ENCODE assay signal across 8 cellular contexts in the genomic region with DNA sequence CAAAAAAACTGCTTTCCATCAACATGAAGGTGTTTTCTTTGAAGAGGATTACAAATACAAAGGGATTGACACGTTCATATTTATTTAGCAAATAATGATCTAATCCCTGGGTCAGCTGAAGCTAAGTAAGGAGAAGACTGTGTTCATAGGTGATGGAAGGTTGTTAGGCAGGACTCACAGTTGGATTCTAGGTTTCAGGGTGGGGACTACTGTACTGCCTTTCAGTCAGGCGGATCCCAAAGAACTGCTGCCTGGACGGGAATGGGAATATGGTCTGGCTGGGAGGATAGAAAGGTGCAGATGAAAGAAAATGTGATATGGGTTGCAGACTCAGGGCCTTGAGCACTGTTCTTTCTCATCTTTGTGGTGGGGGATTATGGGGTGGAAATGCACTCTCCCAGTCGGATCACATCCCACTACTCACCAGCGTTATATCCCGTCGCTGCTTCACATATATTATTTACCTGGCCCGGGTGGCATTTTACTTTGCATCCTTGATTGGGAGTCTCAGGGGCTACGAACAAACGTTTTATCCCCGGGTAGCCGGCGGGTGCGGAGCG.
A peak's percentile ranks its signal among the peaks of the same experiment; 100 is the strongest.
DNase-seq lines count a peak whose midpoint lies in the region; ATAC-seq lines count a peak whose summit lies in the region.
"Not testable (repeated sequence)": the region's sequence is repeated elsewhere in the genome, so short reads cannot be mapped to it uniquely, and the experiment has no call there.

No MANE protein-coding gene starts in this region.

- H3K27ac Mint-ChIP-seq in CD4-positive, CD25-positive, alpha-beta regulatory T cell; T-helper 1 cell treated with Interleukin-12 subunit alpha and Interleukin-12 subunit beta and Interleukin-4 antibody, amounts not matched to agents 30 μg/mL and 1 μg/mL, for 36 hours; activated naive CD8-positive, alpha-beta T cell treated with anti-CD3 and anti-CD28 coated beads, Interleukin-2, amount 10 ng/mL, durations not matched to agents 7 days and 5 days: not testable (repeated sequence)

- not testable (repeated sequence) for ATAC-seq in CD4-positive, CD25-positive, alpha-beta regulatory T cell (ENCODE audit: low read depth in 2 of 2); activated naive CD8-positive, alpha-beta T cell treated with anti-CD3 and anti-CD28 coated beads, Interleukin-2, amount 10 ng/mL, durations not matched to agents 7 days and 5 days (ENCODE audit: low read depth)
- ATAC-seq in esophagus mucosa, result peak; percentile 60

- H3K4me3 Mint-ChIP-seq in CD4-positive, CD25-positive, alpha-beta regulatory T cell, result peak overlapping the region; percentile 20 to 84 (median 78)
- H3K4me3 Mint-ChIP-seq in T-helper 1 cell treated with Interleukin-12 subunit alpha and Interleukin-12 subunit beta and Interleukin-4 antibody, amounts not matched to agents 30 μg/mL and 1 μg/mL, for 36 hours, result peak overlapping the region; percentile 79
- peak overlapping the region; percentile 82 for H3K4me3 Mint-ChIP-seq in activated naive CD8-positive, alpha-beta T cell treated with anti-CD3 and anti-CD28 coated beads, Interleukin-2, amount 10 ng/mL, durations not matched to agents 7 days and 5 days

- peaks cover 0 to 14% (median 9%) of the 10 kb centered on the region in 4 donors for H3K4me1 Mint-ChIP-seq in CD4-positive, CD25-positive, alpha-beta regulatory T cell
- peaks cover 12% of the 10 kb centered on the region for H3K4me1 Mint-ChIP-seq in T-helper 1 cell treated with Interleukin-12 subunit alpha and Interleukin-12 subunit beta and Interleukin-4 antibody, amounts not matched to agents 30 μg/mL and 1 μg/mL, for 36 hours (ENCODE audit: low read depth)
- peaks cover 13% of the 10 kb centered on the region for H3K4me1 Mint-ChIP-seq in activated naive CD8-positive, alpha-beta T cell treated with anti-CD3 and anti-CD28 coated beads, Interleukin-2, amount 10 ng/mL, durations not matched to agents 7 days and 5 days

- peak overlapping the region; percentile 90 for H3K4me2 ChIP-seq in skeletal muscle satellite cell (ENCODE audit: low read length)

- H3K36me3 ChIP-seq in CD4-positive, CD25-positive, alpha-beta regulatory T cell (ENCODE audit: control insufficient read depth, insufficient read depth, low read length); mesodermal cell (ENCODE audit: control insufficient read depth, insufficient read depth, low read length); skeletal muscle satellite cell (ENCODE audit: insufficient read depth, low read length): not testable (repeated sequence)

- DNase-seq in CD4-positive, CD25-positive, alpha-beta regulatory T cell; activated naive CD8-positive, alpha-beta T cell treated with anti-CD3 and anti-CD28 coated beads, Interleukin-2, amount 10 ng/mL, durations not matched to agents 7 days and 5 days: not testable (repeated sequence)
- peak; percentile 7 for DNase-seq in HEK293T (ENCODE audit: extremely low spot score)
- peak; percentile 11 for DNase-seq in NCI-H2227 (lab: John Stamatoyannopoulos, UW; ENCODE audit: unreplicated experiment)

- CTCF ChIA-PET in HEK293T (lab: Yijun Ruan, JAX), result not testable (repeated sequence)

- POLR2A ChIA-PET in HEK293T (lab: Yijun Ruan, JAX); activated naive CD8-positive, alpha-beta T cell treated with anti-CD3 and anti-CD28 coated beads, Interleukin-2, amount 10 ng/mL, durations not matched to agents 7 days and 5 days (lab: Charles Lee): not testable (repeated sequence)

- H3K4me1 ChIP-seq in CD4-positive, CD25-positive, alpha-beta regulatory T cell (ENCODE audit: control insufficient read depth, insufficient read depth, low read length, poor library complexity, severe bottlenecking); skeletal muscle satellite cell (ENCODE audit: control insufficient read depth, insufficient read depth, low read length): not testable (repeated sequence)
- H3K4me1 ChIP-seq in mesodermal cell (ENCODE audit: control insufficient read depth, insufficient read depth, low read length, poor library complexity, severe bottlenecking), result peaks cover 11% of the 10 kb centered on the region

- not testable (repeated sequence) for H3K36me3 Mint-ChIP-seq in CD4-positive, CD25-positive, alpha-beta regulatory T cell; T-helper 1 cell treated with Interleukin-12 subunit alpha and Interleukin-12 subunit beta and Interleukin-4 antibody, amounts not matched to agents 30 μg/mL and 1 μg/mL, for 36 hours (ENCODE audit: low read depth); activated naive CD8-positive, alpha-beta T cell treated with anti-CD3 and anti-CD28 coated beads, Interleukin-2, amount 10 ng/mL, durations not matched to agents 7 days and 5 days

- not testable (repeated sequence) for H3K9me3 Mint-ChIP-seq in CD4-positive, CD25-positive, alpha-beta regulatory T cell; T-helper 1 cell treated with Interleukin-12 subunit alpha and Interleukin-12 subunit beta and Interleukin-4 antibody, amounts not matched to agents 30 μg/mL and 1 μg/mL, for 36 hours; activated naive CD8-positive, alpha-beta T cell treated with anti-CD3 and anti-CD28 coated beads, Interleukin-2, amount 10 ng/mL, durations not matched to agents 7 days and 5 days

- H3K9ac ChIP-seq in skeletal muscle satellite cell (ENCODE audit: low read depth, low read length), result not testable (repeated sequence)

- H3K9me3 ChIP-seq in CD4-positive, CD25-positive, alpha-beta regulatory T cell (ENCODE audit: control insufficient read depth in 2 of 2, low read length in 2 of 2); mesodermal cell (ENCODE audit: control insufficient read depth, low read length); skeletal muscle satellite cell (replicated peaks; ENCODE audit: low read length): not testable (repeated sequence)

- not testable (repeated sequence) for H3K27ac ChIP-seq in CD4-positive, CD25-positive, alpha-beta regulatory T cell (ENCODE audit: insufficient read depth, low read length, poor library complexity, severe bottlenecking); mesodermal cell (ENCODE audit: low read depth, low read length, severe bottlenecking)

- 8 to 11% methylated on average over 6 to 12 of the region's 15 CpGs for WGBS in mesodermal cell (ENCODE audit: insufficient coverage in 2 of 2), 2 experiments

- H3K27me3 Mint-ChIP-seq in CD4-positive, CD25-positive, alpha-beta regulatory T cell, result peaks cover 64% of the 10 kb centered on the region
- peaks cover 60% of the 10 kb centered on the region for H3K27me3 Mint-ChIP-seq in T-helper 1 cell treated with Interleukin-12 subunit alpha and Interleukin-12 subunit beta and Interleukin-4 antibody, amounts not matched to agents 30 μg/mL and 1 μg/mL, for 36 hours (ENCODE audit: low read depth)
- H3K27me3 Mint-ChIP-seq in activated naive CD8-positive, alpha-beta T cell treated with anti-CD3 and anti-CD28 coated beads, Interleukin-2, amount 10 ng/mL, durations not matched to agents 7 days and 5 days, result peaks cover 66% of the 10 kb centered on the region

- H3K4me3 ChIP-seq in CD4-positive, CD25-positive, alpha-beta regulatory T cell (ENCODE audit: low read depth, low read length); skeletal muscle satellite cell (ENCODE audit: low read length): not testable (repeated sequence)
- peak overlapping the region; percentile 41 for H3K4me3 ChIP-seq in mesodermal cell (ENCODE audit: extremely low read depth, insufficient read depth, low read length, poor library complexity, severe bottlenecking)

- H3K27me3 ChIP-seq in CD4-positive, CD25-positive, alpha-beta regulatory T cell (ENCODE audit: control insufficient read depth, insufficient read depth, low read length), result peaks cover 18% of the 10 kb centered on the region
- peaks cover 18% of the 10 kb centered on the region for H3K27me3 ChIP-seq in skeletal muscle satellite cell (ENCODE audit: control insufficient read depth, insufficient read depth, low read length)
